In genomic region chr15:34365836-34366235, GRCh38 we compare ENCODE assay signal across 8 cellular contexts. TPM values are rescaled to one million over a fixed set of nuclear protein-coding genes. Genes with fewer than 3 reads are reported as not detected.
DNase-seq lines count a peak whose midpoint lies in the region; ATAC-seq and TF ChIP-seq lines count a peak whose summit lies in the region.

No MANE protein-coding gene starts in this region.

- no peak for ATAC-seq in stimulated activated memory B cell treated with anti-CD40 and anti-IgM and Interleukin-4, amounts not matched to agents 10 μg/mL and 1 μg/mL and 100 μg/mL, for 72 hours

- peak overlapping the region; percentile 46 for H3K4me3 ChIP-seq in iPS-11a (ENCODE audit: low read depth, low read length)

- peaks cover 5% of the 10 kb centered on the region; the same call in 1 of the 2 replicates for H3K36me3 Mint-ChIP-seq in HFFc6 (ENCODE audit: low read depth)
- H3K36me3 Mint-ChIP-seq in activated naive CD8-positive, alpha-beta T cell: no peaks in the 10 kb centered on the region
- H3K36me3 Mint-ChIP-seq in stimulated activated memory B cell treated with anti-CD40 and anti-IgM and Interleukin-4, amounts not matched to agents 10 μg/mL and 1 μg/mL and 100 μg/mL, for 72 hours: peaks cover 21% of the 10 kb centered on the region

- H3K9me3 Mint-ChIP-seq in HFFc6: no peaks in the 10 kb centered on the region
- no peaks in the 10 kb centered on the region for H3K9me3 Mint-ChIP-seq in activated naive CD8-positive, alpha-beta T cell (ENCODE audit: low read depth)
- no peaks in the 10 kb centered on the region for H3K9me3 Mint-ChIP-seq in stimulated activated memory B cell treated with anti-CD40 and anti-IgM and Interleukin-4, amounts not matched to agents 10 μg/mL and 1 μg/mL and 100 μg/mL, for 72 hours

- no peak for TF ChIP-seq CTCF in HFFc6 (IDR thresholded peaks at IDR 0.05)

- H3K4me1 Mint-ChIP-seq in HFFc6 (ENCODE audit: low read depth): peaks cover 34% of the 10 kb centered on the region
- H3K4me1 Mint-ChIP-seq in activated naive CD8-positive, alpha-beta T cell (ENCODE audit: low read depth): peaks cover 32% of the 10 kb centered on the region
- peaks cover 27% of the 10 kb centered on the region for H3K4me1 Mint-ChIP-seq in stimulated activated memory B cell treated with anti-CD40 and anti-IgM and Interleukin-4, amounts not matched to agents 10 μg/mL and 1 μg/mL and 100 μg/mL, for 72 hours

- H3K27me3 Mint-ChIP-seq in HFFc6 (ENCODE audit: insufficient read depth): no peaks in the 10 kb centered on the region
- H3K27me3 Mint-ChIP-seq in activated naive CD8-positive, alpha-beta T cell: no peaks in the 10 kb centered on the region
- H3K27me3 Mint-ChIP-seq in stimulated activated memory B cell treated with anti-CD40 and anti-IgM and Interleukin-4, amounts not matched to agents 10 μg/mL and 1 μg/mL and 100 μg/mL, for 72 hours: no peaks in the 10 kb centered on the region

- H3K27ac Mint-ChIP-seq in HFFc6: no peak overlapping the region
- no peak overlapping the region for H3K27ac Mint-ChIP-seq in activated naive CD8-positive, alpha-beta T cell
- peak overlapping the region; percentile 89 for H3K27ac Mint-ChIP-seq in stimulated activated memory B cell treated with anti-CD40 and anti-IgM and Interleukin-4, amounts not matched to agents 10 μg/mL and 1 μg/mL and 100 μg/mL, for 72 hours

- H3K4me3 Mint-ChIP-seq in HFFc6: peak overlapping the region; percentile 97
- peak overlapping the region; percentile 94 for H3K4me3 Mint-ChIP-seq in activated naive CD8-positive, alpha-beta T cell
- H3K4me3 Mint-ChIP-seq in stimulated activated memory B cell treated with anti-CD40 and anti-IgM and Interleukin-4, amounts not matched to agents 10 μg/mL and 1 μg/mL and 100 μg/mL, for 72 hours: peak overlapping the region; percentile 95

- no peak for DNase-seq in HFFc6
- DNase-seq in KG1 (lab: John Stamatoyannopoulos, UW): no peak
- DNase-seq in SW480 (ENCODE audit: low spot score): no peak
- no peak for DNase-seq in stimulated activated CD4-positive, alpha-beta T cell treated with anti-CD3 and anti-CD28 coated beads, Interleukin-4, amount 100 ng/mL, for 24 hours
- no peak for DNase-seq in NCI-H748 (lab: John Stamatoyannopoulos, UW; ENCODE audit: unreplicated experiment)

RNA-seq across cellular contexts. Expression of gene LPCAT4, which starts 1.2 kb away (rescaled TPM):
- total RNA-seq in HFFc6 (2021; fragmentation: NEBNext Ultra II Directional; extraction: Animal tissue kit (Norgen Biotek cat#: 25700)): 10 to 100 TPM; 26.7 to 42.6 (median 30.8) TPM

RNA-seq across cellular contexts. Expression of gene NUTM1, which starts 22.7 kb away (rescaled TPM):
- total RNA-seq in HFFc6 (2021; fragmentation: NEBNext Ultra II Directional; extraction: Animal tissue kit (Norgen Biotek cat#: 25700)): not detected

RNA-seq across cellular contexts. Expression of gene NOP10, which starts 22.9 kb away (rescaled TPM):
- 100 to 1,000 TPM; 183 to 226 (median 200) TPM for total RNA-seq in HFFc6 (2021; fragmentation: NEBNext Ultra II Directional; extraction: Animal tissue kit (Norgen Biotek cat#: 25700))

RNA-seq across cellular contexts. Expression of gene SLC12A6, which starts 28.3 kb away (rescaled TPM):
- 10 to 100 TPM in 1 of 6 experiments, 1 to 10 TPM in 5; 6.5 to 10.7 (median 8.3) TPM for total RNA-seq in HFFc6 (2021; fragmentation: NEBNext Ultra II Directional; extraction: Animal tissue kit (Norgen Biotek cat#: 25700))
